In genomic region chr12:28807535-28807934, GRCh38 we compare ENCODE assay signal across 24 cellular contexts.
"Had no signal": no experiment of that assay in that cellular context is flagged by ENCODE, and none has a peak within 500 bp of the region (broad histone marks: within the 10 kb centered on the region; RNA-seq: fewer than 3 reads in every experiment).

No MANE protein-coding gene starts in this region.

- H3K9me3 ChIP-seq: colonic mucosa, esophagus muscularis mucosa, esophagus squamous epithelium, gastrocnemius medialis, gastroesophageal sphincter, heart left ventricle, heart right ventricle had no signal

- ATAC-seq: effector memory CD8-positive, alpha-beta T cell; esophagus mucosa; foreskin keratinocyte; gastrocnemius medialis; gastroesophageal sphincter; heart left ventricle; heart right ventricle had no signal

- H3K4me2 ChIP-seq: hepatocyte had no signal

- H2AFZ ChIP-seq: hepatocyte had no signal

- H3K27me3 ChIP-seq: colonic mucosa, dorsolateral prefrontal cortex, esophagus muscularis mucosa, esophagus squamous epithelium, foreskin keratinocyte, gastrocnemius medialis, gastroesophageal sphincter, heart left ventricle, heart right ventricle, hepatocyte had no signal

- H3K4me3 ChIP-seq: colonic mucosa, coronary artery, dorsolateral prefrontal cortex, esophagus muscularis mucosa, esophagus squamous epithelium, gastrocnemius medialis, gastroesophageal sphincter, heart left ventricle, heart right ventricle, hepatocyte had no signal

- H3K36me3 ChIP-seq: colonic mucosa, esophagus muscularis mucosa, esophagus squamous epithelium, gastrocnemius medialis, gastroesophageal sphincter, heart left ventricle, heart right ventricle had no signal

- DNase-seq: colonic mucosa; cortex of kidney; dermis blood vessel endothelial cell; dorsolateral prefrontal cortex; effector CD4-positive, alpha-beta T cell; effector CD8-positive, alpha-beta T cell; effector memory CD8-positive, alpha-beta T cell; endodermal cell; erythroblast; esophagus squamous epithelium; foreskin fibroblast; foreskin keratinocyte; foreskin melanocyte; gastrocnemius medialis; glutamatergic neuron; head of caudate nucleus; heart left ventricle; heart right ventricle had no signal

- H3K79me2 ChIP-seq: hepatocyte had no signal

- H3K27ac ChIP-seq: colonic mucosa, coronary artery, dorsolateral prefrontal cortex, epithelial cell of prostate, esophagus muscularis mucosa, esophagus squamous epithelium, foreskin keratinocyte, gastrocnemius medialis, gastroesophageal sphincter, heart left ventricle, heart right ventricle, hepatocyte had no signal

- H3K4me1 ChIP-seq: colonic mucosa, esophagus muscularis mucosa, esophagus squamous epithelium, foreskin keratinocyte, gastrocnemius medialis, gastroesophageal sphincter, heart right ventricle had no signal
